Comparison of ENCODE assay signal across 8 cellular contexts in genomic region chr6:15247214-15247749, GRCh38. TPM values are rescaled to one million over a fixed set of nuclear protein-coding genes. Genes with fewer than 3 reads are reported as not detected.
DNase-seq lines count a peak whose midpoint lies in the region; ATAC-seq and TF ChIP-seq lines count a peak whose summit lies in the region.

No MANE protein-coding gene starts in this region.

- H3K36me3 ChIP-seq in DOHH2 (ENCODE audit: control insufficient read depth, low read length) (no peaks in the 10 kb centered on the region), PC-3 (ENCODE audit: low read depth, low read length) (no peaks in the 10 kb centered on the region), trophoblast cell (ENCODE audit: control insufficient read depth in 1 of 2, insufficient read depth in 2 of 2, low read length in 2 of 2) (no peaks in the 10 kb centered on the region)

- no peak for ATAC-seq in PC-3
- ATAC-seq in GM19397 (IDR thresholded peaks at IDR 0.05; ENCODE audit: unreplicated experiment), result no peak
- no peak for ATAC-seq in GM21786 (IDR thresholded peaks at IDR 0.05; ENCODE audit: unreplicated experiment)

- H3K4me1 ChIP-seq in DOHH2 (ENCODE audit: control insufficient read depth, low read length), result peaks cover 36% of the 10 kb centered on the region
- H3K4me1 ChIP-seq in PC-3 (ENCODE audit: insufficient read depth, low read length), result peaks cover 33% of the 10 kb centered on the region
- peaks cover 11 to 18% of the 10 kb centered on the region in 2 experiments for H3K4me1 ChIP-seq in trophoblast cell (ENCODE audit: control insufficient read depth in 1 of 2, insufficient read depth in 2 of 2, low read length in 2 of 2)

- H3K9me2 ChIP-seq in DOHH2 (replicated peaks; ENCODE audit: control insufficient read depth, low read length), result no peaks in the 10 kb centered on the region
- no peaks in the 10 kb centered on the region for H3K9me2 ChIP-seq in PC-3 (replicated peaks; ENCODE audit: low read length)

- CTCF ChIA-PET in PC-3 (lab: Charles Lee), result interaction anchor here (0.6 to 0.7 kb wide), 2 partner anchors 277 to 661 kb away, joined by 8 to 10 read pairs; no protein-coding TSS in a partner anchor

- H3K27ac ChIP-seq in DOHH2 (ENCODE audit: low read depth, low read length) (no peak overlapping the region), PC-3 (ENCODE audit: low read length) (peak overlapping the region; percentile 73), epithelial cell of prostate (peak overlapping the region; percentile 93), trophoblast cell (ENCODE audit: low read depth, low read length) (peak overlapping the region; percentile 58)

- H3F3A ChIP-seq in DOHH2 (ENCODE audit: control insufficient read depth, insufficient read depth), result peaks cover 17% of the 10 kb centered on the region; the same call in 1 of the 2 replicates
- H3F3A ChIP-seq in PC-3 (ENCODE audit: low read length, unreplicated experiment), result no peaks in the 10 kb centered on the region

- H3K14ac ChIP-seq in trophoblast cell (ENCODE audit: low read length), result no peak overlapping the region

- no CpG with 5 or more reads among the region's 6 CpGs for WGBS in trophoblast cell (ENCODE audit: extremely low coverage, insufficient coverage, insufficient read length)

- no peak for TF ChIP-seq CTCF in DOHH2 (IDR thresholded peaks at IDR 0.05; ENCODE audit: low read depth, low read length, poor library complexity, severe bottlenecking)
- TF ChIP-seq CTCF in PC-3 (conservative IDR thresholded peaks at IDR 0.05; ENCODE audit: low read depth, low read length), result no peak

- no peak overlapping the region for H4K91ac ChIP-seq in trophoblast cell (ENCODE audit: low read depth, low read length)

- DNase-seq in PC-3, result no peak
- no peak for DNase-seq in epithelial cell of prostate (ENCODE audit: low read depth, low spot score)
- DNase-seq in trophoblast cell, result no peak
- DNase-seq in NCI-H1436 (lab: John Stamatoyannopoulos, UW), result no peak
- DNase-seq in Ammon's horn (ENCODE audit: low spot score), result no peak

- H2BK5ac ChIP-seq in trophoblast cell (ENCODE audit: low read depth, low read length, poor library complexity), result no peak overlapping the region

- H2AFZ ChIP-seq in PC-3 (ENCODE audit: low read length) (no peak overlapping the region; the same call in 1 of the 2 replicates), trophoblast cell (ENCODE audit: insufficient read depth, low read length, poor library complexity) (no peak overlapping the region)

- POLR2A ChIA-PET in PC-3 (lab: Charles Lee; ENCODE audit: unreplicated experiment), result interaction anchor here (0.6 kb wide), 1 partner anchor 178 kb away, joined by 8 read pairs; no protein-coding TSS in a partner anchor

- no peak overlapping the region for H3K18ac ChIP-seq in trophoblast cell (ENCODE audit: low read length)

- no peak overlapping the region for H4K12ac ChIP-seq in trophoblast cell (ENCODE audit: low read depth, low read length)

- no peak overlapping the region for H3K4ac ChIP-seq in trophoblast cell (ENCODE audit: low read depth, low read length)

- no peak overlapping the region for H2BK120ac ChIP-seq in trophoblast cell (ENCODE audit: insufficient read depth, low read length, poor library complexity)

- TSS peak; percentile 45 for BruUV-seq in PC-3 (replicated peaks; lab: Mats Ljungman, UMichigan)

- no peak overlapping the region for H2BK12ac ChIP-seq in trophoblast cell (ENCODE audit: low read length)

- H3K27me3 ChIP-seq in DOHH2 (ENCODE audit: control insufficient read depth, low read length) (no peaks in the 10 kb centered on the region), PC-3 (ENCODE audit: low read length) (no peaks in the 10 kb centered on the region), trophoblast cell (ENCODE audit: insufficient read depth, low read length) (no peaks in the 10 kb centered on the region)

- peaks cover 6% of the 10 kb centered on the region; the same call in 1 of the 2 replicates for H4K20me1 ChIP-seq in DOHH2 (ENCODE audit: control insufficient read depth, insufficient read depth, low read depth, low read length)
- peaks cover 35% of the 10 kb centered on the region for H4K20me1 ChIP-seq in PC-3 (ENCODE audit: low read length)

- intact Hi-C loops in PC-3 (cut with micrococcal nuclease), result loop anchor here (5.0 to 10.0 kb wide), 5 partner anchors 220 to 975 kb away; no protein-coding TSS in a partner anchor

- H2AK5ac ChIP-seq in trophoblast cell (ENCODE audit: low read length), result no peak overlapping the region

- H3K9ac ChIP-seq in PC-3 (ENCODE audit: low read length), result peak overlapping the region; percentile 86
- H3K9ac ChIP-seq in trophoblast cell (ENCODE audit: low read length), result no peak overlapping the region

- H4K8ac ChIP-seq in trophoblast cell (ENCODE audit: low read depth, low read length), result no peak overlapping the region

- no peaks in the 10 kb centered on the region for H3K9me3 ChIP-seq in DOHH2 (ENCODE audit: control insufficient read depth, insufficient read depth, low read length)
- H3K9me3 ChIP-seq in PC-3 (ENCODE audit: low read length), result no peaks in the 10 kb centered on the region
- H3K9me3 ChIP-seq in trophoblast cell (ENCODE audit: insufficient read depth, low read depth, low read length), result peaks cover 2% of the 10 kb centered on the region

- H3K79me2 ChIP-seq in DOHH2 (ENCODE audit: control insufficient read depth, low read length), result peaks cover 42% of the 10 kb centered on the region
- H3K79me2 ChIP-seq in PC-3 (ENCODE audit: low read length), result peaks cover 63% of the 10 kb centered on the region
- peaks cover 13% of the 10 kb centered on the region for H3K79me2 ChIP-seq in trophoblast cell (ENCODE audit: control insufficient read depth, insufficient read depth, low read length, poor library complexity)

- H3K4me2 ChIP-seq in DOHH2 (ENCODE audit: low read length) (peak overlapping the region; percentile 82), PC-3 (ENCODE audit: low read length) (peak overlapping the region; percentile 78), trophoblast cell (ENCODE audit: low read length) (peak overlapping the region; percentile 84)

- H3K79me1 ChIP-seq in trophoblast cell (ENCODE audit: low read length), result peaks cover 15% of the 10 kb centered on the region

- peak overlapping the region; percentile 76 for H3K4me3 ChIP-seq in DOHH2 (ENCODE audit: low read length)
- peak overlapping the region; percentile 78 for H3K4me3 ChIP-seq in PC-3 (ENCODE audit: low read length)
- H3K4me3 ChIP-seq in trophoblast cell (ENCODE audit: low read depth, low read length), result peak overlapping the region; percentile 84

- H3K23ac ChIP-seq in trophoblast cell (ENCODE audit: low read length), result no peak overlapping the region

RNA-seq across cellular contexts. Expression of gene JARID2, which starts 1.4 kb away (rescaled TPM):
- 11.0 and 13.1 TPM in 2 replicates for total RNA-seq in PC-3 (2014; rRNA removed)
- polyA plus RNA-seq in trophoblast cell (2013), result 41.7 and 44.1 TPM in 2 replicates
